In genomic region chr1:154485106-154485505, GRCh38 we compare ENCODE assay signal across 1 cellular context.
TF ChIP-seq lines count a peak whose summit lies in the region.

No MANE protein-coding gene starts in this region.

TF ChIP-seq in endothelial cell of umbilical vein, 7 proteins besides CTCF, POLR2A, EP300 and RAD21 (continued from another document):
- TF ChIP-seq GATA2 (IDR thresholded peaks at IDR 0.05; ENCODE audit: insufficient read depth, insufficient read length, low read depth, low read length) (peak; percentile 51), JUN (IDR thresholded peaks at IDR 0.05; ENCODE audit: borderline replicate concordance, insufficient read depth, insufficient read length, low read depth) (peak; percentile 71), MYC (IDR thresholded peaks at IDR 0.05; ENCODE audit: low read depth, low read length) (no peak), EZH2 (IDR thresholded peaks at IDR 0.05; ENCODE audit: borderline replicate concordance, low read depth, low read length, severe bottlenecking) (no peak)
